In genomic region chr17:43021739-43022512, GRCh38 we compare ENCODE assay signal across 8 cellular contexts. TPM values are rescaled to one million over a fixed set of nuclear protein-coding genes. Genes with fewer than 3 reads are reported as not detected.
DNase-seq lines count a peak whose midpoint lies in the region; ATAC-seq and TF ChIP-seq lines count a peak whose summit lies in the region.

VAT1 (minus strand) TSS chr17:43022385; CDS start chr17:43022322, 63 bp downstream.

- peak; percentile 37 for DNase-seq in DMS153 (lab: John Stamatoyannopoulos, UW)
- peak; percentile 71 for DNase-seq in PC-3
- peak; percentile 78 to 80 for DNase-seq in activated T-cell treated with anti-CD3 and anti-CD28 coated beads, Interleukin-2, amount 50 U/mL, for 48 hours
- DNase-seq in epithelial cell of proximal tubule (ENCODE audit: low read depth) = no peak
- DNase-seq in stimulated activated effector memory CD8-positive, alpha-beta T cell treated with anti-CD3 and anti-CD28 coated beads, Interleukin-12 subunit alpha, Interleukin-12 subunit beta, amount 100 ng/mL, for 72 hours (ENCODE audit: low spot score in 2 of 2) = peak; percentile 34 to 78

- H3K9ac ChIP-seq in HUES48 (ENCODE audit: low read depth, low read length) (peak within 1 kb of the TSS; percentile 75), PC-3 (ENCODE audit: low read length) (peak within 1 kb of the TSS; percentile 83)

- H3K4me1 Mint-ChIP-seq in stimulated activated effector memory CD8-positive, alpha-beta T cell treated with anti-CD3 and anti-CD28 coated beads, Interleukin-12 subunit alpha, Interleukin-12 subunit beta, amount 100 ng/mL, for 72 hours = peaks cover 40% of the 10 kb centered on the region

- H3K36me3 ChIP-seq in HUES48 (ENCODE audit: control insufficient read depth, insufficient read depth, low read length) (peaks cover 29% of the 10 kb centered on the region), PC-3 (ENCODE audit: low read depth, low read length) (no peaks in the 10 kb centered on the region)

- peaks cover 13% of the 10 kb centered on the region; the same call in 1 of the 2 replicates for H3K79me2 ChIP-seq in PC-3 (ENCODE audit: low read length)

- CTCF ChIA-PET in PC-3 (lab: Charles Lee) = no interaction called here

- H3K27ac ChIP-seq in HUES48 (ENCODE audit: low read depth, low read length) = peak within 1 kb of the TSS; percentile 89
- peak within 1 kb of the TSS; percentile 78 for H3K27ac ChIP-seq in PC-3 (ENCODE audit: low read length)

- peaks cover 23% of the 10 kb centered on the region for H3K36me3 Mint-ChIP-seq in stimulated activated effector memory CD8-positive, alpha-beta T cell treated with anti-CD3 and anti-CD28 coated beads, Interleukin-12 subunit alpha, Interleukin-12 subunit beta, amount 100 ng/mL, for 72 hours

- peak within 1 kb of the TSS; percentile 96 for H3K4me2 ChIP-seq in PC-3 (ENCODE audit: low read length)

- TF ChIP-seq CTCF in PC-3 (conservative IDR thresholded peaks at IDR 0.05; ENCODE audit: low read depth, low read length) = no peak
- TF ChIP-seq CTCF in epithelial cell of proximal tubule (conservative IDR thresholded peaks at IDR 0.05; ENCODE audit: low read depth, low read length) = no peak

- peak; percentile 66 for ATAC-seq in PC-3
- peak; percentile 71 for ATAC-seq in stimulated activated effector memory CD8-positive, alpha-beta T cell treated with anti-CD3 and anti-CD28 coated beads, Interleukin-12 subunit alpha, Interleukin-12 subunit beta, amount 100 ng/mL, for 72 hours
- ATAC-seq in HG03460 (IDR thresholded peaks at IDR 0.05; ENCODE audit: unreplicated experiment) = no peak

- no peaks in the 10 kb centered on the region for H3K9me3 Mint-ChIP-seq in stimulated activated effector memory CD8-positive, alpha-beta T cell treated with anti-CD3 and anti-CD28 coated beads, Interleukin-12 subunit alpha, Interleukin-12 subunit beta, amount 100 ng/mL, for 72 hours

- H4K20me1 ChIP-seq in PC-3 (ENCODE audit: low read length) = no peaks in the 10 kb centered on the region

- no TSS peak for BruUV-seq in PC-3 (replicated peaks; lab: Mats Ljungman, UMichigan)

- H3K27ac Mint-ChIP-seq in stimulated activated effector memory CD8-positive, alpha-beta T cell treated with anti-CD3 and anti-CD28 coated beads, Interleukin-12 subunit alpha, Interleukin-12 subunit beta, amount 100 ng/mL, for 72 hours = peak within 1 kb of the TSS; percentile 76

- H3K4me3 ChIP-seq in HUES48 (ENCODE audit: low read depth, low read length) = peak within 1 kb of the TSS; percentile 91
- H3K4me3 ChIP-seq in PC-3 (ENCODE audit: low read length) = peak within 1 kb of the TSS; percentile 96
- peak within 1 kb of the TSS; percentile 98 for H3K4me3 ChIP-seq in epithelial cell of proximal tubule (ENCODE audit: low read depth, low read length)
- peak within 1 kb of the TSS; percentile 71 for H3K4me3 ChIP-seq in mononuclear cell (ENCODE audit: low read length)

- H2AFZ ChIP-seq in PC-3 (ENCODE audit: low read length) = peak within 1 kb of the TSS; percentile 90

- H3K9me3 ChIP-seq in HUES48 (ENCODE audit: control insufficient read depth, insufficient read depth, low read length) (no peaks in the 10 kb centered on the region), PC-3 (ENCODE audit: low read length) (no peaks in the 10 kb centered on the region), mononuclear cell (ENCODE audit: low read depth, low read length) (no peaks in the 10 kb centered on the region)

- H3K4me1 ChIP-seq in HUES48 (ENCODE audit: control insufficient read depth, insufficient read depth, low read length) (peaks cover 19% of the 10 kb centered on the region), PC-3 (ENCODE audit: insufficient read depth, low read length) (peaks cover 5% of the 10 kb centered on the region), mononuclear cell (ENCODE audit: insufficient read depth, low read length) (peaks cover 59% of the 10 kb centered on the region)

- H3F3A ChIP-seq in PC-3 (ENCODE audit: low read length, unreplicated experiment) = no peaks in the 10 kb centered on the region

- H3K9me2 ChIP-seq in PC-3 (replicated peaks; ENCODE audit: low read length) = no peaks in the 10 kb centered on the region

- POLR2A ChIA-PET in PC-3 (lab: Charles Lee; ENCODE audit: unreplicated experiment) = interaction anchor here (0.5 kb wide), 1 partner anchor 12 kb away, joined by 3 read pairs; no protein-coding TSS in a partner anchor

- intact Hi-C loops in PC-3 (cut with micrococcal nuclease) = loop anchor here (5.0 kb wide), 1 partner anchor 105 kb away; the partner anchor contains the start of gene BRCA1

- H3K27me3 ChIP-seq in HUES48 (ENCODE audit: control insufficient read depth, insufficient read depth, low read length) = no peaks in the 10 kb centered on the region
- H3K27me3 ChIP-seq in PC-3 (ENCODE audit: low read length) = no peaks in the 10 kb centered on the region
- no peaks in the 10 kb centered on the region for H3K27me3 ChIP-seq in mononuclear cell (ENCODE audit: insufficient read depth, low read length)

- peak within 1 kb of the TSS; percentile 81 for H3K4me3 Mint-ChIP-seq in stimulated activated effector memory CD8-positive, alpha-beta T cell treated with anti-CD3 and anti-CD28 coated beads, Interleukin-12 subunit alpha, Interleukin-12 subunit beta, amount 100 ng/mL, for 72 hours

RNA-seq across cellular contexts. Expression of gene VAT1, which starts in this region (rescaled TPM):
- total RNA-seq in PC-3 (2014; rRNA removed) (62.4 and 68.1 TPM in 2 replicates), epithelial cell of proximal tubule (205 and 243 TPM in 2 replicates), mononuclear cell (20.0 TPM)
